ENCODE assay signal across 8 cellular contexts in the genomic region with DNA sequence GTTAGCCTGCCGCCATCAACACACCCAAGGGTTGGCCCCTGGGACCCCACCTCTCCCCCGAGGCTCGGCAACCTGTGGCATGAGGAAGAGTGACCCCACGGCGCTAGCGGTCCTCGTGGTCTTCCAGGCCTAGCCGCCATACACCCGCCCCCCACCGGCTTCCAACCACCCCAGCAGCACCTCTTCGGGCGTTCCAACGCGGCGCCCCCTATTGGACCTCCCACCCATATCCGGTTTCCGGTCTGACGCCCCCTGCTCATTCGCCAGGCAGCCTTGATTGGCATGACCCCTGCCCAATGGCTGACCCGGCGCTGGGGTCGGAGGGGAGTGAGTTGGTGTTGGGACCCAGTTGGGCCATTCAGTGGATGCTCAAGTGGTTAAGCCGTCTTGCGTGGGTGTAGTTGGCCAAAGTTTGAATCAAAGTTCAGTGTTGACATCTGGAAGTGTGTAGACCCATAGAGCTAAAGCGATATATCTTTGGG. TPM values are rescaled to one million over a fixed set of nuclear protein-coding genes. Genes with fewer than 3 reads are reported as not detected.
DNase-seq lines count a peak whose midpoint lies in the region; ATAC-seq and TF ChIP-seq lines count a peak whose summit lies in the region.

GNAS-AS1 (minus strand) TSS at position 210 of the 482 bp plus-strand sequence.

- no peaks in the 10 kb centered on the region for H3K36me3 ChIP-seq in CD4-positive, CD25-positive, alpha-beta regulatory T cell (ENCODE audit: control insufficient read depth, insufficient read depth, low read length)
- H3K36me3 ChIP-seq in HUES64 (ENCODE audit: insufficient read depth, low read length) (peaks cover 34% of the 10 kb centered on the region), left lung (no peaks in the 10 kb centered on the region)

- TF ChIP-seq CTCF in left lung (IDR thresholded peaks at IDR 0.05), result no peak

- no peaks in the 10 kb centered on the region for H3K36me3 Mint-ChIP-seq in CD4-positive, CD25-positive, alpha-beta regulatory T cell
- H3K36me3 Mint-ChIP-seq in central memory CD8-positive, alpha-beta T cell (ENCODE audit: insufficient read depth), result peaks cover 2% of the 10 kb centered on the region

- H3K9ac ChIP-seq in HUES64 (ENCODE audit: low read depth, low read length), result peak within 1 kb of the TSS; percentile 86

- no peak within 1 kb of the TSS for H3K27ac ChIP-seq in CD4-positive, CD25-positive, alpha-beta regulatory T cell (ENCODE audit: insufficient read depth, low read length, poor library complexity, severe bottlenecking)
- H3K27ac ChIP-seq in HUES64 (ENCODE audit: low read depth, low read length) (peak within 1 kb of the TSS; percentile 41), left lung (no peak within 1 kb of the TSS)

- intact Hi-C loops in left lung (cut with DNase I), result no loop called here

- peak within 1 kb of the TSS; percentile 62 for H3K4me3 ChIP-seq in CD4-positive, CD25-positive, alpha-beta regulatory T cell (ENCODE audit: low read depth, low read length)
- H3K4me3 ChIP-seq in HUES64 (ENCODE audit: low read length) (peak within 1 kb of the TSS; percentile 82), left lung (peak within 1 kb of the TSS; percentile 27 to 40)

- H3K4me1 Mint-ChIP-seq in CD4-positive, CD25-positive, alpha-beta regulatory T cell, result peaks cover 0 to 31% (median 7%) of the 10 kb centered on the region in 4 donors
- peaks cover 34% of the 10 kb centered on the region for H3K4me1 Mint-ChIP-seq in central memory CD8-positive, alpha-beta T cell

- H3K9me3 Mint-ChIP-seq in CD4-positive, CD25-positive, alpha-beta regulatory T cell, result peaks cover 0 to 3% (median 0%) of the 10 kb centered on the region in 7 donors
- H3K9me3 Mint-ChIP-seq in central memory CD8-positive, alpha-beta T cell, result no peaks in the 10 kb centered on the region

- peak within 1 kb of the TSS; percentile 89 to 95 (median 94) for H3K4me3 Mint-ChIP-seq in CD4-positive, CD25-positive, alpha-beta regulatory T cell
- H3K4me3 Mint-ChIP-seq in central memory CD8-positive, alpha-beta T cell, result peak within 1 kb of the TSS; percentile 86

- H3K27me3 Mint-ChIP-seq in CD4-positive, CD25-positive, alpha-beta regulatory T cell, result peaks cover 44% of the 10 kb centered on the region
- H3K27me3 Mint-ChIP-seq in central memory CD8-positive, alpha-beta T cell, result peaks cover 67% of the 10 kb centered on the region

- DNase-seq in CD4-positive, CD25-positive, alpha-beta regulatory T cell, result peak; percentile 70 to 86 (median 77)
- peak; percentile 68 for DNase-seq in activated CD4-positive, alpha-beta T cell treated with anti-CD3 and anti-CD28 coated beads for 1 hour
- peak; percentile 56 to 61 for DNase-seq in central memory CD8-positive, alpha-beta T cell (ENCODE audit: low spot score in 2 of 2)
- peak; percentile 78 to 84 for DNase-seq in left lung
- DNase-seq in stimulated activated CD4-positive, alpha-beta T cell treated with anti-CD3 and anti-CD28 coated beads, Interleukin-4, amount 100 ng/mL, for 1 hour, result peak; percentile 84

- peaks cover 3% of the 10 kb centered on the region for H3K27me3 ChIP-seq in CD4-positive, CD25-positive, alpha-beta regulatory T cell (ENCODE audit: control insufficient read depth, insufficient read depth, low read length)
- H3K27me3 ChIP-seq in HUES64 (ENCODE audit: insufficient read depth, low read length), result peaks cover 44% of the 10 kb centered on the region
- peaks cover 26 to 85% of the 10 kb centered on the region in 2 donors for H3K27me3 ChIP-seq in left lung

- H3K9me3 ChIP-seq in CD4-positive, CD25-positive, alpha-beta regulatory T cell (ENCODE audit: control insufficient read depth in 2 of 2, low read length in 2 of 2), result no peaks in the 10 kb centered on the region
- H3K9me3 ChIP-seq in HUES64 (ENCODE audit: insufficient read depth, low read depth, low read length) (no peaks in the 10 kb centered on the region), left lung (no peaks in the 10 kb centered on the region)

- peaks cover 39% of the 10 kb centered on the region for H3K4me1 ChIP-seq in CD4-positive, CD25-positive, alpha-beta regulatory T cell (ENCODE audit: control insufficient read depth, insufficient read depth, low read length, poor library complexity, severe bottlenecking)
- H3K4me1 ChIP-seq in HUES64 (ENCODE audit: insufficient read depth, low read length) (peaks cover 24% of the 10 kb centered on the region), left lung (peaks cover 6 to 13% of the 10 kb centered on the region in 2 donors)

- peak; percentile 73 to 83 for ATAC-seq in CD4-positive, CD25-positive, alpha-beta regulatory T cell (ENCODE audit: low read depth in 2 of 2)
- ATAC-seq in GM21381 (IDR thresholded peaks at IDR 0.05; ENCODE audit: unreplicated experiment) (peak; percentile 78), left lung (peak; percentile 89), GM19328 (IDR thresholded peaks at IDR 0.05; ENCODE audit: unreplicated experiment) (no peak)
- peak; percentile 70 for ATAC-seq in central memory CD8-positive, alpha-beta T cell (replicated peaks; ENCODE audit: extremely low read depth, poor library complexity, severe bottlenecking)

- 56% methylated on average over 25 of the region's 25 CpGs for WGBS in HUES64

- no peak within 1 kb of the TSS for H3K27ac Mint-ChIP-seq in CD4-positive, CD25-positive, alpha-beta regulatory T cell
- H3K27ac Mint-ChIP-seq in central memory CD8-positive, alpha-beta T cell (ENCODE audit: low read depth), result peak within 1 kb of the TSS; percentile 39

RNA-seq across cellular contexts. Expression of gene GNAS-AS1, which starts in this region (rescaled TPM):
- total RNA-seq in CD4-positive, CD25-positive, alpha-beta regulatory T cell, result 0.54 TPM
- polyA plus RNA-seq in CD4-positive, CD25-positive, alpha-beta regulatory T cell, result not detected
- 3.2 TPM for polyA plus RNA-seq in HUES64 (2013, experiment 1 of 2)
- 3.2 TPM for polyA plus RNA-seq in HUES64 (2013, experiment 2 of 2)
- total RNA-seq in left lung, result 1 to 10 TPM; 1.5 TPM

Comparison
In these comparisons a context has a peak if more than half of its experiments do, and no peak if none do; other contexts are left out.
1. Peak in DNase-seq, ATAC-seq and H3K4me3 ChIP-seq in CD4-positive, CD25-positive, alpha-beta regulatory T cell; RNA of the gene not detected or under 1 TPM.